In the genomic region with DNA sequence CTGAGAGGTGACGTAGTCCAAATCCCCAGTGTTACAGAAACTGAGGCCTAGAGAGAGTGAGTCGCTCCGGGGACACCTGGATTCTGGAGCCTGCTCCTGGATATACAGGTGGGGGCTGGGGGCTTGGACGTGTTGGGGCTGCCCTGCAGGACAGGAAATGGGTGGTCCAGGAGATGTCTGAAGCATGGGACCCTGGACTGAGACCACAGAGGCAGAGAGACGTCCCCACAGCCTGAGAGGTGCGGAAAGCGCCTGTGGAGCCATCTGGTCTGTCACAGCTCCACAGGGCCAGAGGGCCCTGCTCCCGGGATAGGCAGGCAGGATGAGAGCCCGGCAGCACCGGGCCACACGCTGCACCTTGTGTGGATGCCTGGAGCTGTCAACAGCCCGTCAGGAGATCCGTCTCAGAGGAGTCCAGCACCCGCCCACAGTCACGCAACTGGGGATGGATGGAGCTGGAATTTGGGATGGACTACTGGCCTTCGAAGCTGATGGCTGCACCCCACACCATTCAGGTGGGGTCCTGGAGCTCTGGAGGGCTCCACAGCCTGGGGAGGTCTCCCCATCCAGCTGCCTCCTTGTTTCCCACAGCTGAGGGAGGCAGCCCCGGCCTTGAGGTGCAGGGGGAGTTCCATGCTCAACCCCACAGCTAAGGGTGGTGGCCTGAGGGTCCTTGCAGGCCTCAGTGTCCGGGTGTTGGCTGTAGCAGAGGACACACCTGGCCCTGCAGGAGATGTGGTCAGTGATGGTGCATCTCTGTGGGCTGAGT, we compare ENCODE assay signal across 15 cellular contexts.
DNase-seq lines count a peak whose midpoint lies in the region; ATAC-seq, FAIRE-seq and TF ChIP-seq lines count a peak whose summit lies in the region.
"Had no signal": no experiment of that assay in that cellular context is flagged by ENCODE, and none has a peak within 500 bp of the region (broad histone marks: within the 10 kb centered on the region; RNA-seq: fewer than 3 reads in every experiment).

No MANE protein-coding gene starts in this region.

- H3K9ac ChIP-seq in neural progenitor cell = no peak overlapping the region

- no peaks in the 10 kb centered on the region for H3K27me3 Mint-ChIP-seq in activated CD8-positive, alpha-beta memory T cell treated with anti-CD3 and anti-CD28 coated beads, Interleukin-2, amount 10 ng/mL, durations not matched to agents 7 days and 5 days
- peaks cover 25% of the 10 kb centered on the region for H3K27me3 Mint-ChIP-seq in neural progenitor cell (ENCODE audit: insufficient read depth, low read depth)
- H3K27me3 Mint-ChIP-seq: IgD-negative memory B cell had no signal

- no peak overlapping the region for H3K4me2 ChIP-seq in neural progenitor cell

- H3K36me3 ChIP-seq in bronchial epithelial cell (ENCODE audit: control insufficient read depth, insufficient read depth, low read length) (no peaks in the 10 kb centered on the region), stomach (no peaks in the 10 kb centered on the region), neural progenitor cell (no peaks in the 10 kb centered on the region)

- no peaks in the 10 kb centered on the region for H3K36me3 Mint-ChIP-seq in activated CD8-positive, alpha-beta memory T cell treated with anti-CD3 and anti-CD28 coated beads, Interleukin-2, amount 10 ng/mL, durations not matched to agents 7 days and 5 days
- H3K36me3 Mint-ChIP-seq in neural progenitor cell = no peaks in the 10 kb centered on the region
- H3K36me3 Mint-ChIP-seq: IgD-negative memory B cell had no signal

- H3K9me3 Mint-ChIP-seq in activated CD8-positive, alpha-beta memory T cell treated with anti-CD3 and anti-CD28 coated beads, Interleukin-2, amount 10 ng/mL, durations not matched to agents 7 days and 5 days (ENCODE audit: low read depth) = peaks cover 3% of the 10 kb centered on the region
- H3K9me3 Mint-ChIP-seq in neural progenitor cell = no peaks in the 10 kb centered on the region
- H3K9me3 Mint-ChIP-seq: IgD-negative memory B cell had no signal

- no peak overlapping the region for H3K27ac ChIP-seq in stomach
- no peak overlapping the region for H3K27ac ChIP-seq in neural progenitor cell

- WGBS in stomach, 5 donors = 82 to 88% (median 83%) methylated on average over 10 to 18 of the region's 18 CpGs

- H3K4me3 Mint-ChIP-seq in activated CD8-positive, alpha-beta memory T cell treated with anti-CD3 and anti-CD28 coated beads, Interleukin-2, amount 10 ng/mL, durations not matched to agents 7 days and 5 days = no peak overlapping the region
- no peak overlapping the region for H3K4me3 Mint-ChIP-seq in neural progenitor cell
- H3K4me3 Mint-ChIP-seq: IgD-negative memory B cell had no signal

- no peak for TF ChIP-seq CTCF in bronchial epithelial cell (IDR thresholded peaks at IDR 0.05; ENCODE audit: insufficient read depth, low read length, severe bottlenecking)
- TF ChIP-seq CTCF in stomach (IDR thresholded peaks at IDR 0.05) = no peak
- TF ChIP-seq CTCF in neural progenitor cell (IDR thresholded peaks at IDR 0.05) = no peak

- no peaks in the 10 kb centered on the region for H3F3A ChIP-seq in neural progenitor cell (ENCODE audit: low read depth)

- no peak for TF ChIP-seq POLR2A in stomach (IDR thresholded peaks at IDR 0.05)

- no peaks in the 10 kb centered on the region for H4K20me1 ChIP-seq in neural progenitor cell (ENCODE audit: low read depth)

- H2AFZ ChIP-seq in neural progenitor cell (replicated peaks) = no peak overlapping the region

- H3K4me1 ChIP-seq in stomach = peaks cover 0 to 6% (median 2%) of the 10 kb centered on the region in 4 donors
- no peaks in the 10 kb centered on the region for H3K4me1 ChIP-seq in neural progenitor cell

- no peak for ATAC-seq in activated CD8-positive, alpha-beta memory T cell treated with anti-CD3 and anti-CD28 coated beads, Interleukin-2, amount 10 ng/mL, durations not matched to agents 7 days and 5 days
- no peak for ATAC-seq in left lobe of liver
- no peak for ATAC-seq in HG03354 (IDR thresholded peaks at IDR 0.05; ENCODE audit: poor library complexity, severe bottlenecking, unreplicated experiment)

- H3K4me1 Mint-ChIP-seq in activated CD8-positive, alpha-beta memory T cell treated with anti-CD3 and anti-CD28 coated beads, Interleukin-2, amount 10 ng/mL, durations not matched to agents 7 days and 5 days = no peaks in the 10 kb centered on the region
- H3K4me1 Mint-ChIP-seq in neural progenitor cell = peaks cover 5% of the 10 kb centered on the region
- H3K4me1 Mint-ChIP-seq: IgD-negative memory B cell had no signal

- H3K27ac Mint-ChIP-seq in activated CD8-positive, alpha-beta memory T cell treated with anti-CD3 and anti-CD28 coated beads, Interleukin-2, amount 10 ng/mL, durations not matched to agents 7 days and 5 days = no peak overlapping the region
- H3K27ac Mint-ChIP-seq in neural progenitor cell = no peak overlapping the region
- H3K27ac Mint-ChIP-seq: IgD-negative memory B cell had no signal

- peak; percentile 25 for DNase-seq in activated CD8-positive, alpha-beta memory T cell treated with anti-CD3 and anti-CD28 coated beads, Interleukin-2, amount 50 U/mL, for 48 hours
- DNase-seq in activated CD8-positive, alpha-beta memory T cell treated with anti-CD3 and anti-CD28 coated beads, Interleukin-2, amount 10 ng/mL, durations not matched to agents 7 days and 5 days = no peak
- DNase-seq in bronchial epithelial cell (ENCODE audit: low read depth) = no peak
- DNase-seq in left lobe of liver (ENCODE audit: low spot score) = peak; percentile 29
- DNase-seq in stomach = peak; percentile 16
- no peak for DNase-seq in stimulated activated CD8-positive, alpha-beta memory T cell treated with anti-CD3 and anti-CD28 coated beads, Interleukin-4, amount 100 ng/mL, for 48 hours
- no peak for DNase-seq in neural progenitor cell (ENCODE audit: low spot score)
- DNase-seq: EL, NCI-H1930, NCI-H2171 treated with DMSO at 0.1 percent for 48 hours, NCI-H82 had no signal

- CTCF ChIA-PET in activated CD8-positive, alpha-beta memory T cell treated with anti-CD3 and anti-CD28 coated beads, Interleukin-2, amount 10 ng/mL, durations not matched to agents 7 days and 5 days (lab: Charles Lee) = no interaction called here

- H3K27me3 ChIP-seq in bronchial epithelial cell (ENCODE audit: control insufficient read depth, insufficient read depth, low read length) = no peaks in the 10 kb centered on the region
- H3K27me3 ChIP-seq in stomach = no peaks in the 10 kb centered on the region
- H3K27me3 ChIP-seq in neural progenitor cell = no peaks in the 10 kb centered on the region

- H3K79me2 ChIP-seq in neural progenitor cell (ENCODE audit: low read depth) = no peaks in the 10 kb centered on the region

- intact Hi-C loops in stomach (cut with DNase I; ENCODE audit: low total_unique reads) = no loop called here

- no peak for TF ChIP-seq EP300 in stomach (IDR thresholded peaks at IDR 0.05)

- FAIRE-seq in bronchial epithelial cell (lab: Jason Lieb, UNC) = peak; percentile 40
- FAIRE-seq: A204.1, H1 had no signal

- no peaks in the 10 kb centered on the region for H3K9me3 ChIP-seq in stomach
- no peaks in the 10 kb centered on the region for H3K9me3 ChIP-seq in neural progenitor cell (ENCODE audit: low read depth)

- H3K4me3 ChIP-seq in bronchial epithelial cell (ENCODE audit: low read depth, low read length) (no peak overlapping the region), stomach (no peak overlapping the region), neural progenitor cell (no peak overlapping the region)

Comparison
In these comparisons a context has a peak if more than half of its experiments do, and no peak if none do; other contexts are left out.
1. DNase-seq: peak in activated CD8-positive, alpha-beta memory T cell treated with anti-CD3 and anti-CD28 coated beads, Interleukin-2, amount 50 U/mL, for 48 hours (single experiment), left lobe of liver (single experiment) and stomach (single experiment); none in activated CD8-positive, alpha-beta memory T cell treated with anti-CD3 and anti-CD28 coated beads, Interleukin-2, amount 10 ng/mL, durations not matched to agents 7 days and 5 days (single experiment), bronchial epithelial cell (single experiment), stimulated activated CD8-positive, alpha-beta memory T cell treated with anti-CD3 and anti-CD28 coated beads, Interleukin-4, amount 100 ng/mL, for 48 hours (single experiment) and neural progenitor cell (single experiment).